In the genomic region with DNA sequence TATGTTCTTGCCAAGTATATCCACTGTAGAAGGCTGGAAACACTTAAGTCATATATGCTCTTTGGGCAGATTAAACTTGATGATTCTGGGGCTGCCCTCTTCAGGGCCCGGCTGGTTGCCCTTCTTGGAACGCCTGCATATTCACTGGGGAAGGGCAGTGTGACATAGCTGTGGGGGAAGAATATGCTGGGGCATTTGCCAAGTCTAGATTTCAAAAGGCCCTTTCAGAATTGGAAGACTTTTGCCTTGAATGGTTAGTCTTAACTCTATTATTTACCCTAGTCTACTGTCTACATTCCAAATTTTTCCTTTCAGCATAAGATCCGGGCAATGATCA, we compare ENCODE assay signal across 22 cellular contexts.
DNase-seq lines count a peak whose midpoint lies in the region; ATAC-seq and TF ChIP-seq lines count a peak whose summit lies in the region.
"Had no signal": no experiment of that assay in that cellular context is flagged by ENCODE, and none has a peak within 500 bp of the region (broad histone marks: within the 10 kb centered on the region; RNA-seq: fewer than 3 reads in every experiment).

No MANE protein-coding gene starts in this region.

- WGBS in heart left ventricle, 4 donors: 61 to 75% (median 66%) methylated on average over 3 of the region's 3 CpGs
- WGBS in aorta, 2 donors: 32 to 33% methylated on average over 3 of the region's 3 CpGs

- intact Hi-C loops in left ventricle myocardium superior (cut with micrococcal nuclease) (no loop called here), heart left ventricle (cut with DNase I) (loop anchor here in 3 of 10 donors (10.0 kb wide), 3 partner anchors 140 to 280 kb away; no protein-coding TSS in a partner anchor), aorta (cut with DNase I) (loop anchor here in 1 of 2 donors (10.0 kb wide), 1 partner anchor 180 kb away; no protein-coding TSS in a partner anchor)

- H3K36me3 ChIP-seq in heart left ventricle (no peaks in the 10 kb centered on the region), aorta (ENCODE audit: control insufficient read depth in 1 of 2, insufficient read depth in 2 of 2, low read length in 1 of 2) (no peaks in the 10 kb centered on the region)
- H3K36me3 ChIP-seq: suprapubic skin, uterus had no signal

- no peak for TF ChIP-seq CTCF in heart left ventricle (IDR thresholded peaks at IDR 0.05)

- H3K27ac ChIP-seq in heart left ventricle (no peak overlapping the region), aorta (ENCODE audit: low read depth in 1 of 2, low read length in 2 of 2) (no peak overlapping the region)
- H3K27ac ChIP-seq: suprapubic skin, uterus had no signal

- H3K4me3 ChIP-seq in heart left ventricle (no peak overlapping the region), aorta (ENCODE audit: low read length in 2 of 2) (no peak overlapping the region)
- H3K4me3 ChIP-seq: suprapubic skin, uterus had no signal

- H3K27me3 ChIP-seq in heart left ventricle: peaks cover 0 to 41% (median 6%) of the 10 kb centered on the region in 9 donors
- H3K27me3 ChIP-seq in aorta (ENCODE audit: control insufficient read depth in 1 of 2, insufficient read depth in 2 of 2, low read length in 1 of 2): no peaks in the 10 kb centered on the region
- H3K27me3 ChIP-seq: uterus had no signal

- TF ChIP-seq POLR2A in heart left ventricle (IDR thresholded peaks at IDR 0.05): no peak

- peak; percentile 8 for ATAC-seq in left ventricle myocardium superior
- no peak for ATAC-seq in heart left ventricle
- ATAC-seq in aorta (ENCODE audit: low FRiP score): peak; percentile 23
- no peak for ATAC-seq in GM18907 (IDR thresholded peaks at IDR 0.05; ENCODE audit: unreplicated experiment)
- no peak for ATAC-seq in HG03039 (IDR thresholded peaks at IDR 0.05; ENCODE audit: unreplicated experiment)
- ATAC-seq: HCT116, left colon had no signal

- peaks cover 0 to 17% (median 3%) of the 10 kb centered on the region in 12 donors for H3K4me1 ChIP-seq in heart left ventricle
- H3K4me1 ChIP-seq in aorta (ENCODE audit: control insufficient read depth in 1 of 2, insufficient read depth in 2 of 2, low read length in 2 of 2): peaks cover 0 to 3% of the 10 kb centered on the region in 2 donors
- H3K4me1 ChIP-seq: uterus had no signal

- peaks cover 0 to 16% (median 0%) of the 10 kb centered on the region in 12 donors for H3K9me3 ChIP-seq in heart left ventricle
- peaks cover 1% of the 10 kb centered on the region for H3K9me3 ChIP-seq in aorta (ENCODE audit: control insufficient read depth, low read length)
- H3K9me3 ChIP-seq: suprapubic skin, uterus had no signal

- DNase-seq in left ventricle myocardium superior: no peak
- DNase-seq in heart left ventricle: no peak
- DNase-seq in dedifferentiated amniotic fluid mesenchymal stem cell (ENCODE audit: extremely low spot score): peak; percentile 72
- DNase-seq in medulla oblongata (ENCODE audit: extremely low spot score): peak; percentile 64
- DNase-seq in aorta: no peak
- DNase-seq in HPDE6-E6E7 (ENCODE audit: extremely low spot score): no peak
- DNase-seq: ACHN; activated CD4-positive, alpha-beta memory T cell treated with anti-CD3 and anti-CD28 coated beads, Interleukin-2, amount 10 ng/mL, durations not matched to agents 7 days and 5 days; activated CD4-positive, CD25-positive, alpha-beta regulatory T cell; activated naive CD4-positive, alpha-beta T cell treated with anti-CD3 and anti-CD28 coated beads, Interleukin-2, amount 50 U/mL, for 16 hours; activated T-cell treated with anti-CD3 and anti-CD28 coated beads, Interleukin-2, amount 50 U/mL, for 1 hour; cerebellar nuclear complex; left colon; NCI-H187; NCI-H748 treated with DMSO at 0.1 percent for 48 hours; SHP77; SW 1271 had no signal

Comparison
In these comparisons a context has a peak if more than half of its experiments do, and no peak if none do; other contexts are left out.
1. ATAC-seq: peak in left ventricle myocardium superior (single experiment) and aorta (single experiment); none in heart left ventricle (0 of 4), GM18907 (single experiment) and HG03039 (single experiment).
2. DNase-seq: peak in dedifferentiated amniotic fluid mesenchymal stem cell (single experiment) and medulla oblongata (single experiment); none in left ventricle myocardium superior (single experiment), heart left ventricle (0 of 5), aorta (0 of 2) and HPDE6-E6E7 (single experiment).